ENCODE assay signal across 10 cellular contexts in genomic region chrX:53073115-53073581, GRCh38. TPM values are rescaled to one million over a fixed set of nuclear protein-coding genes. Genes with fewer than 3 reads are reported as not detected.
DNase-seq lines count a peak whose midpoint lies in the region; ATAC-seq, FAIRE-seq and TF ChIP-seq lines count a peak whose summit lies in the region.
"Had no signal": no experiment of that assay in that cellular context is flagged by ENCODE, and none has a peak within 500 bp of the region (broad histone marks: within the 10 kb centered on the region; RNA-seq: fewer than 3 reads in every experiment).

No MANE protein-coding gene starts in this region.

- H2AFZ ChIP-seq in HepG2 (ENCODE audit: low read length) (no peak overlapping the region), PC-3 (ENCODE audit: low read length) (no peak overlapping the region), keratinocyte (ENCODE audit: control insufficient read depth, low read length) (peak overlapping the region; percentile 43)

- POLR2A ChIA-PET in HepG2 (lab: Yijun Ruan, JAX): interaction anchor here (1.5 kb wide), 1 partner anchor 9 kb away, joined by 4 read pairs; the partner anchor contains the start of gene TSPYL2
- POLR2A ChIA-PET in PC-3 (lab: Charles Lee; ENCODE audit: unreplicated experiment): no interaction called here

- ATAC-seq in HepG2: peak; percentile 64
- no peak for ATAC-seq in right lobe of liver
- ATAC-seq in PC-3: no peak
- ATAC-seq in foreskin keratinocyte: no peak
- no peak for ATAC-seq in HG03159 (IDR thresholded peaks at IDR 0.05; ENCODE audit: unreplicated experiment)

- dilution Hi-C loops in keratinocyte (cut with MboI; ENCODE audit: extremely low pct_ligation_motif_present, low sequenced_read_pairs): no loop called here

- H3K27ac ChIP-seq in HepG2 (ENCODE audit: extremely low read length, insufficient read depth, low read length) (no peak overlapping the region), right lobe of liver (no peak overlapping the region), PC-3 (ENCODE audit: low read length) (no peak overlapping the region), keratinocyte (ENCODE audit: control insufficient read depth, insufficient read depth, low read length) (no peak overlapping the region), foreskin keratinocyte (no peak overlapping the region)
- H3K27ac ChIP-seq: cardiac muscle cell had no signal

- peak overlapping the region; percentile 83 for H3K4me2 ChIP-seq in HepG2 (ENCODE audit: low read depth, low read length)
- no peak overlapping the region for H3K4me2 ChIP-seq in PC-3 (ENCODE audit: low read length)
- no peak overlapping the region for H3K4me2 ChIP-seq in keratinocyte (ENCODE audit: control insufficient read depth, extremely low read depth, insufficient read depth, low read depth, low read length)

- no peak for TF ChIP-seq RAD21 in HepG2 (CRISPR knock-in tag; IDR thresholded peaks at IDR 0.05)

- H4K20me1 ChIP-seq in HepG2 (ENCODE audit: insufficient read depth, low read length) (no peaks in the 10 kb centered on the region), PC-3 (ENCODE audit: low read length) (no peaks in the 10 kb centered on the region), keratinocyte (ENCODE audit: control insufficient read depth, extremely low read depth, insufficient read depth, low read length) (no peaks in the 10 kb centered on the region)

- H3K4me1 ChIP-seq in HepG2 (ENCODE audit: insufficient read depth, low read length) (no peaks in the 10 kb centered on the region), right lobe of liver (no peaks in the 10 kb centered on the region), PC-3 (ENCODE audit: insufficient read depth, low read length) (peaks cover 7% of the 10 kb centered on the region; the same call in 1 of the 2 replicates), keratinocyte (ENCODE audit: control insufficient read depth, extremely low read depth, insufficient read depth, low read length) (no peaks in the 10 kb centered on the region), foreskin keratinocyte (no peaks in the 10 kb centered on the region)

- CTCF ChIA-PET in HepG2 (lab: Yijun Ruan, JAX; ENCODE audit: low intra/inter-chr PET ratio, low total read pairs): no interaction called here
- CTCF ChIA-PET in PC-3 (lab: Charles Lee): no interaction called here

- intact Hi-C loops in HepG2 (cut with micrococcal nuclease; ENCODE audit: unreplicated experiment) (no loop called here), right lobe of liver (cut with DNase I) (no loop called here), PC-3 (cut with micrococcal nuclease) (no loop called here)

- no peaks in the 10 kb centered on the region for H3K9me2 ChIP-seq in PC-3 (replicated peaks; ENCODE audit: low read length)

- H3K79me2 ChIP-seq in HepG2 (ENCODE audit: insufficient read depth, low read length) (no peaks in the 10 kb centered on the region), PC-3 (ENCODE audit: low read length) (no peaks in the 10 kb centered on the region), keratinocyte (ENCODE audit: control insufficient read depth, insufficient read depth, low read length) (no peaks in the 10 kb centered on the region)

- H3F3A ChIP-seq in PC-3 (ENCODE audit: low read length, unreplicated experiment): no peaks in the 10 kb centered on the region

- no peaks in the 10 kb centered on the region for H3K27me3 ChIP-seq in HepG2 (ENCODE audit: control insufficient read depth in 1 of 2, insufficient read depth in 2 of 2, low read length in 2 of 2)
- no peaks in the 10 kb centered on the region for H3K27me3 ChIP-seq in right lobe of liver
- no peaks in the 10 kb centered on the region for H3K27me3 ChIP-seq in PC-3 (ENCODE audit: low read length)
- H3K27me3 ChIP-seq in keratinocyte (ENCODE audit: control insufficient read depth, extremely low read depth, insufficient read depth, low read length): no peaks in the 10 kb centered on the region
- H3K27me3 ChIP-seq in foreskin keratinocyte: no peaks in the 10 kb centered on the region
- H3K27me3 ChIP-seq: cardiac muscle cell had no signal

- no peak for TF ChIP-seq CTCF in HepG2 (CRISPR knock-in tag; IDR thresholded peaks at IDR 0.05)
- no peak for TF ChIP-seq CTCF in right lobe of liver (IDR thresholded peaks at IDR 0.05)
- TF ChIP-seq CTCF in PC-3 (conservative IDR thresholded peaks at IDR 0.05; ENCODE audit: low read depth, low read length): no peak
- TF ChIP-seq CTCF in keratinocyte (optimal IDR thresholded peaks at IDR 0.05 in 1 of 3, IDR thresholded peaks at IDR 0.05 in 1 of 3, conservative IDR thresholded peaks at IDR 0.05 in 1 of 3; ENCODE audit: extremely low read depth in 1 of 3, insufficient read depth in 2 of 3, low read length in 3 of 3): no peak
- no peak for TF ChIP-seq CTCF in GM20000 (IDR thresholded peaks at IDR 0.05; ENCODE audit: extremely low read depth, missing control alignments)
- no peak for TF ChIP-seq CTCF in foreskin keratinocyte (conservative IDR thresholded peaks at IDR 0.05)
- no peak for TF ChIP-seq CTCF in GM13976 (IDR thresholded peaks at IDR 0.05; ENCODE audit: borderline replicate concordance, control extremely low read depth, extremely low read depth, insufficient read depth, missing control alignments)

- no TSS peak for BruUV-seq in HepG2 (replicated peaks; lab: Mats Ljungman, UMichigan)
- TSS peak; percentile 20 for BruUV-seq in PC-3 (replicated peaks; lab: Mats Ljungman, UMichigan)

- H3K4me3 ChIP-seq in HepG2 (replicated peaks in 1 of 3; ENCODE audit: insufficient read depth in 1 of 3, low read depth in 2 of 3, low read length in 3 of 3): peak overlapping the region; percentile 30 to 55 (median 51); a peak in 5 of 6 replicates
- H3K4me3 ChIP-seq in right lobe of liver: no peak overlapping the region
- no peak overlapping the region for H3K4me3 ChIP-seq in PC-3 (ENCODE audit: low read length)
- no peak overlapping the region for H3K4me3 ChIP-seq in keratinocyte (ENCODE audit: control insufficient read depth in 2 of 3, extremely low read depth in 1 of 3, insufficient read depth in 2 of 3, low read depth in 1 of 3, low read length in 3 of 3)
- H3K4me3 ChIP-seq: cardiac muscle cell, lung had no signal

- H3K9ac ChIP-seq in HepG2 (ENCODE audit: insufficient read depth, low read depth, low read length) (no peak overlapping the region), PC-3 (ENCODE audit: low read length) (no peak overlapping the region), keratinocyte (ENCODE audit: control insufficient read depth, extremely low read depth, insufficient read depth, low read length) (no peak overlapping the region)

- FAIRE-seq in HepG2 (lab: Jason Lieb, UNC): no peak
- no peak for FAIRE-seq in keratinocyte (lab: Jason Lieb, UNC)

- TF ChIP-seq POLR2A in HepG2 (IDR thresholded peaks at IDR 0.05; ENCODE audit: insufficient read depth in 1 of 2, low read depth in 2 of 2, low read length in 2 of 2): no peak
- no peak for TF ChIP-seq POLR2A in right lobe of liver (IDR thresholded peaks at IDR 0.05)

- H3K9me3 ChIP-seq in HepG2 (ENCODE audit: low read length) (no peaks in the 10 kb centered on the region), right lobe of liver (no peaks in the 10 kb centered on the region), PC-3 (ENCODE audit: low read length) (no peaks in the 10 kb centered on the region), keratinocyte (ENCODE audit: control insufficient read depth, low read depth, low read length) (no peaks in the 10 kb centered on the region)

- 0% methylated on average over 3 of the region's 6 CpGs for WGBS in HepG2 (ENCODE audit: low lambda C conversion rate)
- 59% methylated on average over 5 of the region's 6 CpGs for WGBS in right lobe of liver (ENCODE audit: insufficient coverage, low coverage, low lambda C conversion rate, missing lambda C conversion rate)

- H3K9me1 ChIP-seq in keratinocyte (ENCODE audit: control insufficient read depth, extremely low read depth, insufficient read depth, low read length): no peaks in the 10 kb centered on the region

- H3K36me3 ChIP-seq in HepG2 (replicated peaks in 1 of 2; ENCODE audit: control insufficient read depth in 1 of 2, insufficient read depth in 2 of 2, low read length in 2 of 2) (no peaks in the 10 kb centered on the region), right lobe of liver (no peaks in the 10 kb centered on the region), PC-3 (ENCODE audit: low read depth, low read length) (no peaks in the 10 kb centered on the region), keratinocyte (ENCODE audit: control insufficient read depth in 2 of 2, extremely low read depth in 1 of 2, insufficient read depth in 2 of 2, low read length in 2 of 2) (no peaks in the 10 kb centered on the region)
- H3K36me3 ChIP-seq: cardiac muscle cell had no signal

- in situ Hi-C loops in HepG2 (cut with HindIII; ENCODE audit: extremely low pct_ligation_motif_present, low pct_unique_long_range_greater_than_20kb): no loop called here
- in situ Hi-C loops in GM13976 (cut with MboI; ENCODE audit: low sequenced_read_pairs, unreplicated experiment): no loop called here

- DNase-seq in HepG2 (ENCODE audit: low spot score): no peak
- no peak for DNase-seq in right lobe of liver
- no peak for DNase-seq in PC-3
- no peak for DNase-seq in keratinocyte (ENCODE audit: low read depth, low spot score)
- no peak for DNase-seq in GM20000 (ENCODE audit: low spot score)
- no peak for DNase-seq in foreskin keratinocyte
- no peak for DNase-seq in GM13976 (ENCODE audit: low spot score)

- TF ChIP-seq EP300 in HepG2 (IDR thresholded peaks at IDR 0.05; ENCODE audit: low read depth in 2 of 2, low read length in 2 of 2): no peak
- TF ChIP-seq EP300 in HepG2 (CRISPR knock-in tag; IDR thresholded peaks at IDR 0.05; ENCODE audit: borderline replicate concordance): no peak

RNA-seq across cellular contexts. Expression of gene TSPYL2, which starts 9.0 kb away (rescaled TPM):
- total RNA-seq in HepG2 (2016; rRNA removed; fragmentation: Illumina TruSeq; extraction: Trizol): 6.5 and 10.1 TPM in 2 replicates
- total RNA-seq in HepG2 (2016; cell fraction: cytosol; rRNA removed; fragmentation: Illumina TruSeq; extraction: Trizol; ENCODE audit: low read depth): 0.30 and 1.1 TPM in 2 replicates
- 5.9 and 12.2 TPM in 2 replicates for total RNA-seq in HepG2 (2016; cell fraction: insoluble cytoplasmic fraction; rRNA removed; fragmentation: Illumina TruSeq; extraction: Trizol)
- 1.2 and 1.4 TPM in 2 replicates for total RNA-seq in HepG2 (2016; cell fraction: membrane; rRNA removed; fragmentation: Illumina TruSeq; extraction: Trizol)
- 8.1 and 11.4 TPM in 2 replicates for total RNA-seq in HepG2 (2016; cell fraction: nucleus; rRNA removed; fragmentation: Illumina TruSeq; extraction: Trizol)
- 13.8 and 15.5 TPM in 2 replicates for polyA plus RNA-seq in HepG2 (2011; rRNA removed)
- 4.6 and 5.5 TPM in 2 replicates for polyA plus RNA-seq in HepG2 (2011; cell fraction: cytosol; rRNA removed)
- polyA plus RNA-seq in HepG2 (2011; cell fraction: nucleus; rRNA removed): 46.8 and 58.1 TPM in 2 replicates
- 15.4 and 16.4 TPM in 2 replicates for polyA plus RNA-seq in HepG2 (2012)
- polyA plus RNA-seq in HepG2 (2016; cell fraction: cytosol; fragmentation: Illumina TruSeq; extraction: Trizol; ENCODE audit: low read depth): 0.92 and 1.1 TPM in 2 replicates
- polyA plus RNA-seq in HepG2 (2016; cell fraction: insoluble cytoplasmic fraction; fragmentation: Illumina TruSeq; extraction: Trizol; ENCODE audit: low read depth): 8.2 and 8.8 TPM in 2 replicates
- polyA plus RNA-seq in HepG2 (2016; cell fraction: membrane; fragmentation: Illumina TruSeq; extraction: Trizol; ENCODE audit: low read depth): 1.5 and 1.7 TPM in 2 replicates
- 39.7 and 44.6 TPM in 2 replicates for polyA plus RNA-seq in HepG2 (2016; cell fraction: nucleus; fragmentation: Illumina TruSeq; extraction: Trizol; ENCODE audit: insufficient read depth, low read depth)
- polyA minus RNA-seq in HepG2 (2011; rRNA and poly(A)+ RNA removed; ENCODE audit: low replicate concordance): 2.5 and 8.4 TPM in 2 replicates
- 4.8 and 5.0 TPM in 2 replicates for polyA minus RNA-seq in HepG2 (2011; cell fraction: cytosol; rRNA and poly(A)+ RNA removed)
- polyA minus RNA-seq in HepG2 (2011; cell fraction: nucleus; rRNA and poly(A)+ RNA removed): 8.6 and 10.9 TPM in 2 replicates
- total RNA-seq in right lobe of liver: 1 to 10 TPM; 2.8 to 8.8 (median 4.9) TPM
- 22.4 and 23.2 TPM in 2 replicates for total RNA-seq in PC-3 (2014; rRNA removed)
- 13.9 to 20.2 TPM (median 17.9 TPM) in 3 replicates for polyA plus RNA-seq in keratinocyte
- polyA plus RNA-seq in keratinocyte (2011; ENCODE audit: low read depth): 107 TPM
- 9.9 and 12.8 TPM in 2 replicates for polyA plus RNA-seq in keratinocyte (2011; cell fraction: cytosol; rRNA removed)
- 57.6 and 67.2 TPM in 2 replicates for polyA plus RNA-seq in keratinocyte (2011; cell fraction: nucleus; rRNA removed)
- 10.4 and 16.6 TPM in 2 replicates for polyA plus RNA-seq in keratinocyte (2012; ENCODE audit: low replicate concordance)
- polyA minus RNA-seq in keratinocyte: 5.9 to 16.2 TPM (median 7.4 TPM) in 3 replicates
- polyA minus RNA-seq in keratinocyte (2011; cell fraction: cytosol; rRNA and poly(A)+ RNA removed): 9.4 TPM
- 6.1 and 11.9 TPM in 2 replicates for polyA minus RNA-seq in keratinocyte (2011; cell fraction: nucleus; rRNA and poly(A)+ RNA removed)
- 8.1 and 8.8 TPM in 2 replicates for total RNA-seq in foreskin keratinocyte
- 7.5 and 7.9 TPM in 2 replicates for polyA plus RNA-seq in foreskin keratinocyte

RNA-seq across cellular contexts. Expression of gene KANTR, which starts 20.8 kb away (rescaled TPM):
- total RNA-seq in HepG2 (2016; rRNA removed; fragmentation: Illumina TruSeq; extraction: Trizol) (3.5 and 4.4 TPM in 2 replicates), right lobe of liver (1 to 10 TPM; 2.2 to 6.1 (median 4.0) TPM), PC-3 (2014; rRNA removed) (9.3 and 9.7 TPM in 2 replicates), foreskin keratinocyte (2.3 TPM in 2 replicates)
- total RNA-seq in HepG2 (2016; cell fraction: cytosol; rRNA removed; fragmentation: Illumina TruSeq; extraction: Trizol; ENCODE audit: low read depth): 1.1 and 1.2 TPM in 2 replicates
- total RNA-seq in HepG2 (2016; cell fraction: insoluble cytoplasmic fraction; rRNA removed; fragmentation: Illumina TruSeq; extraction: Trizol): 3.7 and 3.9 TPM in 2 replicates
- 2.1 and 2.9 TPM in 2 replicates for total RNA-seq in HepG2 (2016; cell fraction: membrane; rRNA removed; fragmentation: Illumina TruSeq; extraction: Trizol)
- 12.0 and 14.8 TPM in 2 replicates for total RNA-seq in HepG2 (2016; cell fraction: nucleus; rRNA removed; fragmentation: Illumina TruSeq; extraction: Trizol)
- polyA plus RNA-seq in HepG2 (2011; rRNA removed) (7.1 and 9.0 TPM in 2 replicates), keratinocyte (1.9 to 4.7 TPM (median 3.8 TPM) in 3 replicates), foreskin keratinocyte (0.54 and 0.61 TPM in 2 replicates)
- 1.7 and 2.0 TPM in 2 replicates for polyA plus RNA-seq in HepG2 (2011; cell fraction: cytosol; rRNA removed)
- 16.4 and 17.3 TPM in 2 replicates for polyA plus RNA-seq in HepG2 (2011; cell fraction: nucleus; rRNA removed)
- polyA plus RNA-seq in HepG2 (2012): 4.1 and 4.2 TPM in 2 replicates
- polyA plus RNA-seq in HepG2 (2016; cell fraction: cytosol; fragmentation: Illumina TruSeq; extraction: Trizol; ENCODE audit: low read depth): 0.36 TPM in 2 replicates
- polyA plus RNA-seq in HepG2 (2016; cell fraction: insoluble cytoplasmic fraction; fragmentation: Illumina TruSeq; extraction: Trizol; ENCODE audit: low read depth): 2.2 and 2.4 TPM in 2 replicates
- polyA plus RNA-seq in HepG2 (2016; cell fraction: membrane; fragmentation: Illumina TruSeq; extraction: Trizol; ENCODE audit: low read depth): 0.77 and 1.0 TPM in 2 replicates
- polyA plus RNA-seq in HepG2 (2016; cell fraction: nucleus; fragmentation: Illumina TruSeq; extraction: Trizol; ENCODE audit: insufficient read depth, low read depth): 19.9 and 23.7 TPM in 2 replicates
- polyA minus RNA-seq in HepG2 (2011; rRNA and poly(A)+ RNA removed; ENCODE audit: low replicate concordance): 51.5 and 84.3 TPM in 2 replicates
- 7.2 and 7.3 TPM in 2 replicates for polyA minus RNA-seq in HepG2 (2011; cell fraction: cytosol; rRNA and poly(A)+ RNA removed)
- polyA minus RNA-seq in HepG2 (2011; cell fraction: nucleus; rRNA and poly(A)+ RNA removed): 40.8 TPM in 2 replicates
- polyA plus RNA-seq in keratinocyte (2011; ENCODE audit: low read depth): 0.64 TPM
- polyA plus RNA-seq in keratinocyte (2011; cell fraction: cytosol; rRNA removed): 0.36 and 0.72 TPM in 2 replicates
- 11.4 and 12.9 TPM in 2 replicates for polyA plus RNA-seq in keratinocyte (2011; cell fraction: nucleus; rRNA removed)
- 0.86 and 2.0 TPM in 2 replicates for polyA plus RNA-seq in keratinocyte (2012; ENCODE audit: low replicate concordance)
- 2.1 to 20.6 TPM (median 17.6 TPM) in 3 replicates for polyA minus RNA-seq in keratinocyte
- 2.7 TPM for polyA minus RNA-seq in keratinocyte (2011; cell fraction: cytosol; rRNA and poly(A)+ RNA removed)
- polyA minus RNA-seq in keratinocyte (2011; cell fraction: nucleus; rRNA and poly(A)+ RNA removed): 15.8 and 28.3 TPM in 2 replicates

RNA-seq across cellular contexts. Expression of gene GPR173, which starts 24.6 kb away (rescaled TPM):
- total RNA-seq in HepG2 (2016; rRNA removed; fragmentation: Illumina TruSeq; extraction: Trizol) (not detected in 2 replicates), right lobe of liver (under 1 TPM in 3 of 6 experiments, not detected in 3; 0.13 to 0.51 (median 0.23) TPM), PC-3 (2014; rRNA removed) (1.6 and 2.2 TPM in 2 replicates), foreskin keratinocyte (0.35 and 0.75 TPM in 2 replicates)
- not detected in 2 replicates for total RNA-seq in HepG2 (2016; cell fraction: cytosol; rRNA removed; fragmentation: Illumina TruSeq; extraction: Trizol; ENCODE audit: low read depth)
- 0.06 TPM in 1 of 2 replicates, not detected in the other for total RNA-seq in HepG2 (2016; cell fraction: insoluble cytoplasmic fraction; rRNA removed; fragmentation: Illumina TruSeq; extraction: Trizol)
- total RNA-seq in HepG2 (2016; cell fraction: membrane; rRNA removed; fragmentation: Illumina TruSeq; extraction: Trizol): 0.03 TPM in 1 of 2 replicates, not detected in the other
- total RNA-seq in HepG2 (2016; cell fraction: nucleus; rRNA removed; fragmentation: Illumina TruSeq; extraction: Trizol): not detected in 2 replicates
- polyA plus RNA-seq in HepG2 (2011; rRNA removed) (0.04 and 0.10 TPM in 2 replicates), keratinocyte (0.08 to 0.20 TPM (median 0.10 TPM) in 3 replicates), foreskin keratinocyte (0.26 and 0.40 TPM in 2 replicates)
- 0.03 and 0.05 TPM in 2 replicates for polyA plus RNA-seq in HepG2 (2011; cell fraction: cytosol; rRNA removed)
- 0.28 and 0.32 TPM in 2 replicates for polyA plus RNA-seq in HepG2 (2011; cell fraction: nucleus; rRNA removed)
- 0.07 and 0.30 TPM in 2 replicates for polyA plus RNA-seq in HepG2 (2012)
- polyA plus RNA-seq in HepG2 (2016; cell fraction: cytosol; fragmentation: Illumina TruSeq; extraction: Trizol; ENCODE audit: low read depth): not detected in 2 replicates
- 0.05 TPM in 1 of 2 replicates, not detected in the other for polyA plus RNA-seq in HepG2 (2016; cell fraction: insoluble cytoplasmic fraction; fragmentation: Illumina TruSeq; extraction: Trizol; ENCODE audit: low read depth)
- polyA plus RNA-seq in HepG2 (2016; cell fraction: membrane; fragmentation: Illumina TruSeq; extraction: Trizol; ENCODE audit: low read depth): not detected in 2 replicates
- polyA plus RNA-seq in HepG2 (2016; cell fraction: nucleus; fragmentation: Illumina TruSeq; extraction: Trizol; ENCODE audit: insufficient read depth, low read depth): 0.13 and 0.23 TPM in 2 replicates
- polyA minus RNA-seq in HepG2 (2011; rRNA and poly(A)+ RNA removed; ENCODE audit: low replicate concordance): 0.28 and 1.3 TPM in 2 replicates
- polyA minus RNA-seq in HepG2 (2011; cell fraction: cytosol; rRNA and poly(A)+ RNA removed): not detected in 2 replicates
- polyA minus RNA-seq in HepG2 (2011; cell fraction: nucleus; rRNA and poly(A)+ RNA removed): 0.12 TPM in 1 of 2 replicates, not detected in the other
- polyA plus RNA-seq in keratinocyte (2011; ENCODE audit: low read depth): not detected
- polyA plus RNA-seq in keratinocyte (2011; cell fraction: cytosol; rRNA removed): 0.04 TPM in 2 replicates
- 0.35 and 0.42 TPM in 2 replicates for polyA plus RNA-seq in keratinocyte (2011; cell fraction: nucleus; rRNA removed)
- polyA plus RNA-seq in keratinocyte (2012; ENCODE audit: low replicate concordance): 0.22 TPM in 1 of 2 replicates, not detected in the other
- 0.10 to 0.43 TPM in 2 of 3 replicates, not detected in the other for polyA minus RNA-seq in keratinocyte
- polyA minus RNA-seq in keratinocyte (2011; cell fraction: cytosol; rRNA and poly(A)+ RNA removed): not detected
- polyA minus RNA-seq in keratinocyte (2011; cell fraction: nucleus; rRNA and poly(A)+ RNA removed): 0.39 TPM in 1 of 2 replicates, not detected in the other

Comparison
In these comparisons a context has a peak if more than half of its experiments do, and no peak if none do; other contexts are left out.
1. H3K4me3 ChIP-seq: peak in HepG2 (3 of 3); none in right lobe of liver (0 of 3), PC-3 (single experiment) and keratinocyte (0 of 3).